Comparison of ENCODE assay signal across 22 cellular contexts in the genomic region with DNA sequence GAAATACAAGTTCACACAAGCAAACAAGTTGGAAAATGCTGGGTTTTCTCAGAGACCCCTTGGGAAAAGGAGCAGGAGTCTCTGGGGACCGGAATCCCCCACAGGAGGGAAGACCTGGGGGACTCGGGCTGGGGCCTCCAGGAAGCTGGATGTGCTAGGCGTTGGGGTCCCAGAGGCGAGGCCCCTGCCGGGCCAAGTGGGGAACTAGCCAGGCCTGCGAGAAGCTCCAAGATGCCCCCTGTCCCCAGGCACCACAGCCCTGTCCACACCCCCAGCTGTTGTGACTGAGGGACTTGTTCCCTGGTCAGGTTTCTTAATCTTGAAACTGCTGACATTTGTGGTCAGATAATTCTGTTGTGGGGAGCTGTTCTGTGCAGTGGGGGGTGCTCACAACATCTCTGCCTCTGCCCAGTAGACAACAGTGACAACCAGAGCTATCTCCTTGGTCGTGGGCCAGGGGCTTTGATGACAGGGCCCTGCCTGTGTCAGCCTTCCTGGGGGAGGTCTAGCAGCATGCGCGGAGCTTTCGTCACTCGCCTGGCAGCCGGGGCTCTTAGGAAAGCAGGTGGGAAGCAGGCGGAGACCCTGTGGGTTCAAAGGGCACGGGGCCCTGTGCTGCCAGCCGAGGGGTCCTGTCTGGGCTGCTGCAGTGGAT.
DNase-seq lines count a peak whose midpoint lies in the region; ATAC-seq and TF ChIP-seq lines count a peak whose summit lies in the region.
"Had no signal": no experiment of that assay in that cellular context is flagged by ENCODE, and none has a peak within 500 bp of the region (broad histone marks: within the 10 kb centered on the region; RNA-seq: fewer than 3 reads in every experiment).

No MANE protein-coding gene starts in this region.

- no peak overlapping the region for H3K4me3 Mint-ChIP-seq in nephron progenitor cell
- H3K4me3 Mint-ChIP-seq: CD4-positive, alpha-beta memory T cell; GM23338 had no signal

- H3K4me3 ChIP-seq in BLaER1 (no peak overlapping the region), cardiac muscle cell (no peak overlapping the region)
- H3K4me3 ChIP-seq: GM12878, GM23338 had no signal

- no peak overlapping the region for H3K27ac ChIP-seq in BLaER1
- H3K27ac ChIP-seq in cardiac muscle cell = peak overlapping the region; percentile 91

- DNase-seq in OCI-M1 (lab: John Stamatoyannopoulos, UW) (peak; percentile 20), cardiac muscle cell (ENCODE audit: low read depth in 1 of 2, low spot score in 1 of 2) (peak; percentile 34 to 82), nephron progenitor cell (no peak), activated gamma-delta T cell treated with Interleukin-2 at 50 U/mL for 16 hours (no peak), NCI-H1105 treated with DMSO at 0.1 percent for 48 hours (lab: John Stamatoyannopoulos, UW) (no peak), anterior cingulate cortex (lab: John Stamatoyannopoulos, UW) (no peak)
- DNase-seq: BE2C; CD4-positive, alpha-beta memory T cell; DMS53; EL; KBM-7; NCI-H1417; NCI-H187; NCI-H2107; NCI-H510A treated with DMSO at 0.1 percent for 48 hours; NCI-H82; PC-3 had no signal

- peaks cover 15% of the 10 kb centered on the region; the same call in 1 of the 2 replicates for H4K20me1 ChIP-seq in BLaER1

- no peak for ATAC-seq in GM21528 (IDR thresholded peaks at IDR 0.05; ENCODE audit: low FRiP score, unreplicated experiment)
- ATAC-seq: GM12878, GM23338, HCT116, PC-3 had no signal

- H3K36me3 ChIP-seq in BLaER1 (no peaks in the 10 kb centered on the region), cardiac muscle cell (no peaks in the 10 kb centered on the region)
- H3K36me3 ChIP-seq: BE2C had no signal

- H3K4me1 ChIP-seq in BLaER1 = peaks cover 22% of the 10 kb centered on the region
- peaks cover 85% of the 10 kb centered on the region for H3K4me1 ChIP-seq in cardiac muscle cell (ENCODE audit: low read depth)
- H3K4me1 ChIP-seq: BE2C had no signal

- H3K4me1 Mint-ChIP-seq in nephron progenitor cell = peaks cover 40% of the 10 kb centered on the region
- H3K4me1 Mint-ChIP-seq: CD4-positive, alpha-beta memory T cell had no signal

- H3K4me2 ChIP-seq in BLaER1 = peak overlapping the region; percentile 59
- H3K4me2 ChIP-seq: GM23338 had no signal

- H3K36me3 Mint-ChIP-seq in nephron progenitor cell (ENCODE audit: low read depth) = no peaks in the 10 kb centered on the region
- H3K36me3 Mint-ChIP-seq: CD4-positive, alpha-beta memory T cell had no signal

- no peaks in the 10 kb centered on the region for H3K9me3 Mint-ChIP-seq in nephron progenitor cell
- H3K9me3 Mint-ChIP-seq: CD4-positive, alpha-beta memory T cell; GM23338 had no signal

- H3K27ac Mint-ChIP-seq in nephron progenitor cell = peak overlapping the region; percentile 64
- H3K27ac Mint-ChIP-seq: CD4-positive, alpha-beta memory T cell; GM23338 had no signal

- H3K9me3 ChIP-seq in BLaER1 = no peaks in the 10 kb centered on the region
- no peaks in the 10 kb centered on the region for H3K9me3 ChIP-seq in cardiac muscle cell (ENCODE audit: low read depth)
- H3K9me3 ChIP-seq: BE2C had no signal

- H3K27me3 Mint-ChIP-seq in nephron progenitor cell (ENCODE audit: low read depth, poor library complexity) = peaks cover 26% of the 10 kb centered on the region

- peaks cover 42% of the 10 kb centered on the region for H3K27me3 ChIP-seq in BLaER1
- no peaks in the 10 kb centered on the region for H3K27me3 ChIP-seq in cardiac muscle cell
- H3K27me3 ChIP-seq: BE2C had no signal

- TF ChIP-seq CTCF in cardiac muscle cell (IDR thresholded peaks at IDR 0.05; ENCODE audit: low read depth, low read length) (no peak), nephron progenitor cell (IDR thresholded peaks at IDR 0.05) (no peak)

- no peak overlapping the region for H3K9ac ChIP-seq in BLaER1

Comparison
In these comparisons a context has a peak if more than half of its experiments do, and no peak if none do; other contexts are left out.
1. DNase-seq: peak in OCI-M1 (single experiment) and cardiac muscle cell (2 of 2); none in nephron progenitor cell (single experiment), activated gamma-delta T cell treated with Interleukin-2 at 50 U/mL for 16 hours (single experiment), NCI-H1105 treated with DMSO at 0.1 percent for 48 hours (single experiment) and anterior cingulate cortex (0 of 58).